ENCODE assay signal across 8 cellular contexts in genomic region chr1:154955039-154955717, GRCh38. TPM values are rescaled to one million over a fixed set of nuclear protein-coding genes. Genes with fewer than 3 reads are reported as not detected.
A peak's percentile ranks its signal among the peaks of the same experiment; 100 is the strongest.
DNase-seq lines count a peak whose midpoint lies in the region; ATAC-seq and TF ChIP-seq lines count a peak whose summit lies in the region.

No MANE protein-coding gene starts in this region.

- no peaks in the 10 kb centered on the region for H3K27me3 ChIP-seq in HL-60 (ENCODE audit: insufficient read depth, poor library complexity, severe bottlenecking)
- no peaks in the 10 kb centered on the region for H3K27me3 ChIP-seq in left ventricle myocardium inferior (ENCODE audit: low read depth)
- H3K27me3 ChIP-seq in psoas muscle (ENCODE audit: insufficient read depth in 3 of 3, low read length in 2 of 3): no peaks in the 10 kb centered on the region
- H3K27me3 ChIP-seq in vagina: no peaks in the 10 kb centered on the region

- intact Hi-C loops in left ventricle myocardium inferior (cut with micrococcal nuclease) (no loop called here), psoas muscle (cut with DNase I) (no loop called here), vagina (cut with DNase I) (no loop called here)

- DNase-seq in HL-60 (ENCODE audit: low read depth in 1 of 2, low spot score in 1 of 2) (peak; percentile 52 to 84), SHP77 treated with DMSO at 0.1 percent for 48 hours (lab: John Stamatoyannopoulos, UW) (peak; percentile 83), left ventricle myocardium inferior (no peak), psoas muscle (peak in 1 of 2 donors; percentile 71), vagina (ENCODE audit: extremely low spot score in 2 of 2) (no peak)
- peak; percentile 82 to 88 for DNase-seq in activated naive CD4-positive, alpha-beta T cell treated with anti-CD3 and anti-CD28 coated beads, Interleukin-2, amount 50 U/mL, for 72 hours (ENCODE audit: low spot score in 2 of 2)

- peak overlapping the region; percentile 59 for H3K27ac ChIP-seq in 22Rv1
- H3K27ac ChIP-seq in HL-60 (replicated peaks): peak overlapping the region; percentile 78
- peak overlapping the region; percentile 88 for H3K27ac ChIP-seq in left ventricle myocardium inferior (replicated peaks)
- peak overlapping the region; percentile 88 for H3K27ac ChIP-seq in psoas muscle
- H3K27ac ChIP-seq in vagina: peak overlapping the region; percentile 68

- 0 to 15% (median 12%) methylated on average over 4 of the region's 4 CpGs for whole genome bisulfite sequencing in psoas muscle, 3 donors

- no peak for TF ChIP-seq POLR2A in vagina (IDR thresholded peaks at IDR 0.05)

- ATAC-seq in GM18868 (IDR thresholded peaks at IDR 0.05; ENCODE audit: unreplicated experiment): peak; percentile 46
- ATAC-seq in activated naive CD4-positive, alpha-beta T cell treated with anti-CD3 and anti-CD28 coated beads, Interleukin-2, amount 50 U/mL, for 72 hours: peak; percentile 88 to 93
- ATAC-seq in psoas muscle: peak; percentile 18 to 59 (median 38)

- H3K9me3 ChIP-seq in left ventricle myocardium inferior (replicated peaks): no peaks in the 10 kb centered on the region
- H3K9me3 ChIP-seq in psoas muscle: no peaks in the 10 kb centered on the region
- no peaks in the 10 kb centered on the region for H3K9me3 ChIP-seq in vagina

- TF ChIP-seq CTCF in 22Rv1 (IDR thresholded peaks at IDR 0.05) (no peak), HL-60 (IDR thresholded peaks at IDR 0.05; ENCODE audit: insufficient read depth, low read length) (no peak), left ventricle myocardium inferior (IDR thresholded peaks at IDR 0.05; ENCODE audit: borderline replicate concordance) (no peak), psoas muscle (IDR thresholded peaks at IDR 0.05) (no peak), vagina (IDR thresholded peaks at IDR 0.05) (no peak)

- H3K36me3 Mint-ChIP-seq in activated naive CD4-positive, alpha-beta T cell treated with anti-CD3 and anti-CD28 coated beads, Interleukin-2, amount 50 U/mL, for 72 hours: peaks cover 5 to 18% of the 10 kb centered on the region in 2 donors

- H3K4me3 ChIP-seq in HL-60 (replicated peaks; ENCODE audit: insufficient read depth, low read length): peak overlapping the region; percentile 51
- peak overlapping the region; percentile 75 for H3K4me3 ChIP-seq in left ventricle myocardium inferior
- H3K4me3 ChIP-seq in psoas muscle: peak overlapping the region; percentile 71
- peak overlapping the region; percentile 51 to 56 for H3K4me3 ChIP-seq in vagina

- peaks cover 62% of the 10 kb centered on the region for H3K4me1 ChIP-seq in left ventricle myocardium inferior
- peaks cover 47% of the 10 kb centered on the region for H3K4me1 ChIP-seq in psoas muscle
- H3K4me1 ChIP-seq in vagina: peaks cover 55% of the 10 kb centered on the region

- H3K9me3 Mint-ChIP-seq in activated naive CD4-positive, alpha-beta T cell treated with anti-CD3 and anti-CD28 coated beads, Interleukin-2, amount 50 U/mL, for 72 hours: no peaks in the 10 kb centered on the region

- H3K36me3 ChIP-seq in left ventricle myocardium inferior (peaks cover 25% of the 10 kb centered on the region), psoas muscle (ENCODE audit: insufficient read depth in 1 of 2, low read depth in 1 of 2) (peaks cover 0 to 33% of the 10 kb centered on the region in 2 donors), vagina (peaks cover 0 to 16% of the 10 kb centered on the region in 2 donors)

- peak overlapping the region; percentile 97 to 100 for H3K27ac Mint-ChIP-seq in activated naive CD4-positive, alpha-beta T cell treated with anti-CD3 and anti-CD28 coated beads, Interleukin-2, amount 50 U/mL, for 72 hours

RNA-seq across cellular contexts. Expression of gene PBXIP1, which starts 0.7 kb away (rescaled TPM):
- total RNA-seq in activated naive CD4-positive, alpha-beta T cell treated with anti-CD3 and anti-CD28 coated beads, Interleukin-2, amount 50 U/mL, for 72 hours: 10 to 100 TPM; 40.9 to 41.1 TPM
- total RNA-seq in left ventricle myocardium inferior: 52.3 TPM
- 100 to 1,000 TPM in 2 of 4 donors, 10 to 100 TPM in 2; 76.5 to 149 (median 104) TPM for total RNA-seq in psoas muscle
- 10 to 100 TPM; 13.6 to 79.6 (median 54.8) TPM for polyA plus RNA-seq in psoas muscle
- total RNA-seq in vagina: 56.5 TPM

RNA-seq across cellular contexts. Expression of gene PYGO2, which starts 6.4 kb away (rescaled TPM):
- 10 to 100 TPM; 27.7 to 55.3 TPM for total RNA-seq in activated naive CD4-positive, alpha-beta T cell treated with anti-CD3 and anti-CD28 coated beads, Interleukin-2, amount 50 U/mL, for 72 hours
- total RNA-seq in left ventricle myocardium inferior (12.9 TPM), psoas muscle (10 to 100 TPM; 14.5 to 23.0 (median 17.4) TPM), vagina (19.2 TPM)
- polyA plus RNA-seq in psoas muscle: 10 to 100 TPM; 13.1 to 24.0 (median 14.5) TPM

RNA-seq across cellular contexts. Expression of gene SHC1, which starts 15.4 kb away (rescaled TPM):
- 10 to 100 TPM; 50.3 to 76.2 TPM for total RNA-seq in activated naive CD4-positive, alpha-beta T cell treated with anti-CD3 and anti-CD28 coated beads, Interleukin-2, amount 50 U/mL, for 72 hours
- total RNA-seq in left ventricle myocardium inferior (43.0 TPM), psoas muscle (10 to 100 TPM; 52.3 to 87.2 (median 82.8) TPM), vagina (110 TPM)
- polyA plus RNA-seq in psoas muscle: 10 to 100 TPM; 33.2 to 67.3 (median 43.8) TPM

RNA-seq across cellular contexts. Expression of gene PMVK, which starts 18.7 kb away (rescaled TPM):
- total RNA-seq in activated naive CD4-positive, alpha-beta T cell treated with anti-CD3 and anti-CD28 coated beads, Interleukin-2, amount 50 U/mL, for 72 hours: 10 to 100 TPM; 12.2 to 34.2 TPM
- total RNA-seq in left ventricle myocardium inferior: 46.5 TPM
- 10 to 100 TPM; 17.0 to 30.5 (median 22.3) TPM for total RNA-seq in psoas muscle
- 10 to 100 TPM; 23.3 to 35.6 (median 30.5) TPM for polyA plus RNA-seq in psoas muscle
- total RNA-seq in vagina: 20.6 TPM

RNA-seq across cellular contexts. Expression of gene CKS1B, which starts 19.3 kb away (rescaled TPM):
- total RNA-seq in activated naive CD4-positive, alpha-beta T cell treated with anti-CD3 and anti-CD28 coated beads, Interleukin-2, amount 50 U/mL, for 72 hours: 100 to 1,000 TPM; 202 to 308 TPM
- total RNA-seq in left ventricle myocardium inferior (17.8 TPM), psoas muscle (10 to 100 TPM in 1 of 4 donors, 1 to 10 TPM in 3; 5.5 to 13.8 (median 6.9) TPM), vagina (30.4 TPM)
- 10 to 100 TPM; 12.1 to 48.1 (median 30.1) TPM for polyA plus RNA-seq in psoas muscle

Comparison
In these comparisons a context has a peak if more than half of its experiments do, and no peak if none do; other contexts are left out.
1. ATAC-seq: peak in every context shown above with its lines; median percentile 90 in activated naive CD4-positive, alpha-beta T cell treated with anti-CD3 and anti-CD28 coated beads, Interleukin-2, amount 50 U/mL, for 72 hours; 46 in GM18868; 38 in psoas muscle.
2. DNase-seq: peak in HL-60 (2 of 2), SHP77 treated with DMSO at 0.1 percent for 48 hours (single experiment) and activated naive CD4-positive, alpha-beta T cell treated with anti-CD3 and anti-CD28 coated beads, Interleukin-2, amount 50 U/mL, for 72 hours (2 of 2); none in left ventricle myocardium inferior (single experiment) and vagina (0 of 2).
3. Peak in every context shown above with its lines, with median percentiles within 50 percentile points of each other: H3K27ac ChIP-seq and H3K4me3 ChIP-seq.